In the genomic region with DNA sequence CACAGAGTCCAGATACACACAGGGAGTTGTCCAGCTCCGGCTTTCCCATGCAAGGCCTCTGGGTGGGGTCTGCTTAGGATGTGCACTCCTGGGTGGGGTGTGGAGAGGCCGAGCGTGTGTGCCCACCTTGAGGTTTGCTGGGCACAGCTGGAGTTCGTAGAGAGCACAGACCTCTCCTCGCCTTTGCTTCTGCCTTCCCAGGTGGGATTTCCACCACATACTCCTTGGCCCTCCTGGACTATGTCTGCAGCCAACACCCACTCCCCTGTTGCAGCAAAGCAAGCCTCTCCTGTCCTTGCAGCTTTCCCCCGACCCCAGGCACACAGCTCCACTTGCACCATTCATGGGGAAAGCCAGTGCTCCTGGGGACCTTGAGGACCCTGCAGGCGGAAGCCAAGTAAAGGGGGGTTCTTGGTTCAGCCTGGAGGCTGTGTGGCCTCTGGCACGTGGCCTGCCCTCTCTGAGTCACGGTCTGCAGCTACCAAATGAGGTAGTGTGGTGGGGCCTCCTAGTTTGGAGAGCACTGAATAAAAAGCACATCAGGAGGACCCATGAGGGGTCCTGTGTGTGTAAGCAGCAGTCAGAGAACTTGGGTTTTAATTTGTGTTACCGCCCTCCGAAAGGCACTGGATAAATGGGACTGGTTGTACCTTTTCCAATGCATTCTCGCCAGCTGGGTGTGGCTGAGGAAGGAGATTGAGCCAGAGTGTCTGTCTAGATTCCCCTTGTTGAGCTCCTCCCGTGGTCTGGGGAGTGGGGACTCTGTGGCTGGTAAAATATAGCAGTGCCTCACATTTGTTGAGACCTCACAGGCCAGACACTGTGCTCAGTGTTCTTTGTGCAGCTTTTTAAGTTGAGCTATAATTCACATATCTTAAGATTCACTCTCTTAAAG, we compare ENCODE assay signal across 14 cellular contexts. TPM values are rescaled to one million over a fixed set of nuclear protein-coding genes. Genes with fewer than 3 reads are reported as not detected.
DNase-seq lines count a peak whose midpoint lies in the region; ATAC-seq and TF ChIP-seq lines count a peak whose summit lies in the region.
"Had no signal": no experiment of that assay in that cellular context is flagged by ENCODE, and none has a peak within 500 bp of the region (broad histone marks: within the 10 kb centered on the region; RNA-seq: fewer than 3 reads in every experiment).

No MANE protein-coding gene starts in this region.

- peaks cover 87% of the 10 kb centered on the region for H3K4me1 Mint-ChIP-seq in HFFc6 (ENCODE audit: low read depth)
- H3K4me1 Mint-ChIP-seq in stimulated activated naive B cell treated with anti-CD40 and anti-IgM and Interleukin-4, amounts not matched to agents 10 μg/mL and 1 μg/mL and 100 μg/mL, for 72 hours = peaks cover 42 to 69% of the 10 kb centered on the region in 2 donors

- DNase-seq in HFFc6 (no peak), astrocyte of the hippocampus (ENCODE audit: low read depth, low spot score) (peak; percentile 35), left ventricle myocardium inferior (peak; percentile 10), NCI-H2171 treated with DMSO at 0.1 percent for 48 hours (lab: John Stamatoyannopoulos, UW) (no peak), Ammon's horn (ENCODE audit: low spot score) (no peak)
- no peak for DNase-seq in stimulated activated naive B cell treated with anti-CD40 and anti-IgM and Interleukin-4, amounts not matched to agents 10 μg/mL and 1 μg/mL and 100 μg/mL, for 72 hours
- DNase-seq: activated CD4-positive, alpha-beta memory T cell treated with anti-CD3 and anti-CD28 coated beads for 36 hours; activated naive CD8-positive, alpha-beta T cell treated with anti-CD3 and anti-CD28 coated beads for 36 hours; effector memory CD4-positive, alpha-beta T cell; testis had no signal

- peak overlapping the region; percentile 41; the same call in 1 of the 2 replicates for H3K4me3 Mint-ChIP-seq in HFFc6
- H3K4me3 Mint-ChIP-seq in stimulated activated naive B cell treated with anti-CD40 and anti-IgM and Interleukin-4, amounts not matched to agents 10 μg/mL and 1 μg/mL and 100 μg/mL, for 72 hours = no peak overlapping the region
- H3K4me3 Mint-ChIP-seq: activated CD4-positive, alpha-beta memory T cell treated with anti-CD3 and anti-CD28 coated beads for 36 hours; activated naive CD8-positive, alpha-beta T cell treated with anti-CD3 and anti-CD28 coated beads for 36 hours had no signal

- peaks cover 23% of the 10 kb centered on the region for H3K36me3 Mint-ChIP-seq in HFFc6 (ENCODE audit: low read depth)
- H3K36me3 Mint-ChIP-seq in stimulated activated naive B cell treated with anti-CD40 and anti-IgM and Interleukin-4, amounts not matched to agents 10 μg/mL and 1 μg/mL and 100 μg/mL, for 72 hours = peaks cover 27 to 63% of the 10 kb centered on the region in 2 donors

- no peaks in the 10 kb centered on the region for H3K27me3 Mint-ChIP-seq in HFFc6 (ENCODE audit: insufficient read depth)
- no peaks in the 10 kb centered on the region for H3K27me3 Mint-ChIP-seq in stimulated activated naive B cell treated with anti-CD40 and anti-IgM and Interleukin-4, amounts not matched to agents 10 μg/mL and 1 μg/mL and 100 μg/mL, for 72 hours
- H3K27me3 Mint-ChIP-seq: activated CD4-positive, alpha-beta memory T cell treated with anti-CD3 and anti-CD28 coated beads for 36 hours; activated naive CD8-positive, alpha-beta T cell treated with anti-CD3 and anti-CD28 coated beads for 36 hours had no signal

- H3K9me3 Mint-ChIP-seq in HFFc6 = no peaks in the 10 kb centered on the region
- peaks cover 5 to 8% of the 10 kb centered on the region in 2 donors for H3K9me3 Mint-ChIP-seq in stimulated activated naive B cell treated with anti-CD40 and anti-IgM and Interleukin-4, amounts not matched to agents 10 μg/mL and 1 μg/mL and 100 μg/mL, for 72 hours

- H3K4me1 ChIP-seq in left ventricle myocardium inferior = peaks cover 94% of the 10 kb centered on the region

- H3K36me3 ChIP-seq in left ventricle myocardium inferior = peaks cover 24% of the 10 kb centered on the region

- peak overlapping the region; percentile 73 for H3K27ac Mint-ChIP-seq in HFFc6
- peak overlapping the region; percentile 28 for H3K27ac Mint-ChIP-seq in stimulated activated naive B cell treated with anti-CD40 and anti-IgM and Interleukin-4, amounts not matched to agents 10 μg/mL and 1 μg/mL and 100 μg/mL, for 72 hours
- H3K27ac Mint-ChIP-seq: activated CD4-positive, alpha-beta memory T cell treated with anti-CD3 and anti-CD28 coated beads for 36 hours; activated naive CD8-positive, alpha-beta T cell treated with anti-CD3 and anti-CD28 coated beads for 36 hours had no signal

- intact Hi-C loops in left ventricle myocardium inferior (cut with micrococcal nuclease) = no loop called here

- peak overlapping the region; percentile 73 for H3K27ac ChIP-seq in left ventricle myocardium inferior (replicated peaks)
- H3K27ac ChIP-seq: KMS-11, testis had no signal

- no peak overlapping the region for H3K4me3 ChIP-seq in left ventricle myocardium inferior
- H3K4me3 ChIP-seq: mucosa of descending colon, testis had no signal

- TF ChIP-seq CTCF in HFFc6 (IDR thresholded peaks at IDR 0.05) = no peak
- no peak for TF ChIP-seq CTCF in left ventricle myocardium inferior (IDR thresholded peaks at IDR 0.05; ENCODE audit: borderline replicate concordance)

- no peak for ATAC-seq in stimulated activated naive B cell treated with anti-CD40 and anti-IgM and Interleukin-4, amounts not matched to agents 10 μg/mL and 1 μg/mL and 100 μg/mL, for 72 hours (replicated peaks)
- ATAC-seq in GM21526 (IDR thresholded peaks at IDR 0.05; ENCODE audit: low FRiP score, unreplicated experiment) (no peak), HG03097 (IDR thresholded peaks at IDR 0.05; ENCODE audit: low FRiP score, unreplicated experiment) (no peak)
- ATAC-seq: mucosa of descending colon had no signal

- H3K9me3 ChIP-seq in left ventricle myocardium inferior (replicated peaks) = peaks cover 8% of the 10 kb centered on the region
- H3K9me3 ChIP-seq: mucosa of descending colon, testis had no signal

- H3K27me3 ChIP-seq in left ventricle myocardium inferior (ENCODE audit: low read depth) = no peaks in the 10 kb centered on the region
- H3K27me3 ChIP-seq: testis had no signal

RNA-seq across cellular contexts. Expression of gene MPRIP, which starts 31.6 kb away (rescaled TPM):
- 100 to 1,000 TPM; 350 to 409 (median 372) TPM for total RNA-seq in HFFc6 (2021; fragmentation: NEBNext Ultra II Directional; extraction: Animal tissue kit (Norgen Biotek cat#: 25700))
- total RNA-seq in left ventricle myocardium inferior = 350 TPM

Comparison
In these comparisons a context has a peak if more than half of its experiments do, and no peak if none do; other contexts are left out.
1. DNase-seq: peak in astrocyte of the hippocampus (single experiment) and left ventricle myocardium inferior (single experiment); none in HFFc6 (single experiment), stimulated activated naive B cell treated with anti-CD40 and anti-IgM and Interleukin-4, amounts not matched to agents 10 μg/mL and 1 μg/mL and 100 μg/mL, for 72 hours (single experiment), NCI-H2171 treated with DMSO at 0.1 percent for 48 hours (single experiment) and Ammon's horn (single experiment).